In genomic region chr9:126392662-126393383, GRCh38 we compare ENCODE assay signal across 15 cellular contexts.
DNase-seq lines count a peak whose midpoint lies in the region; ATAC-seq and TF ChIP-seq lines count a peak whose summit lies in the region.
"Had no signal": no experiment of that assay in that cellular context is flagged by ENCODE, and none has a peak within 500 bp of the region (broad histone marks: within the 10 kb centered on the region; RNA-seq: fewer than 3 reads in every experiment).

No MANE protein-coding gene starts in this region.

- peak overlapping the region; percentile 8 to 35 for H3K27ac ChIP-seq in prostate gland
- H3K27ac ChIP-seq: thyroid gland had no signal

- ATAC-seq in activated naive CD8-positive, alpha-beta T cell treated with anti-CD3 and anti-CD28 coated beads, Interleukin-2, amount 10 ng/mL, durations not matched to agents 7 days and 5 days (ENCODE audit: low read depth) = no peak
- ATAC-seq in Right ventricle myocardium superior (ENCODE audit: poor library complexity) = peak; percentile 63
- no peak for ATAC-seq in HG03457 (IDR thresholded peaks at IDR 0.05; ENCODE audit: unreplicated experiment)
- ATAC-seq: natural killer cell had no signal

- H3K9me3 Mint-ChIP-seq in activated naive CD8-positive, alpha-beta T cell treated with anti-CD3 and anti-CD28 coated beads, Interleukin-2, amount 10 ng/mL, durations not matched to agents 7 days and 5 days = no peaks in the 10 kb centered on the region
- no peaks in the 10 kb centered on the region for H3K9me3 Mint-ChIP-seq in activated naive CD8-positive, alpha-beta T cell treated with anti-CD3 and anti-CD28 coated beads for 36 hours
- H3K9me3 Mint-ChIP-seq: activated B cell treated with CpG ODN at 0.5 μM for 24 hours, HFFc6, natural killer cell had no signal

- peaks cover 69% of the 10 kb centered on the region for H3K4me1 Mint-ChIP-seq in activated naive CD8-positive, alpha-beta T cell treated with anti-CD3 and anti-CD28 coated beads, Interleukin-2, amount 10 ng/mL, durations not matched to agents 7 days and 5 days
- H3K4me1 Mint-ChIP-seq in activated naive CD8-positive, alpha-beta T cell treated with anti-CD3 and anti-CD28 coated beads for 36 hours = peaks cover 62% of the 10 kb centered on the region

- POLR2A ChIA-PET in activated naive CD8-positive, alpha-beta T cell treated with anti-CD3 and anti-CD28 coated beads, Interleukin-2, amount 10 ng/mL, durations not matched to agents 7 days and 5 days (lab: Charles Lee) = no interaction called here

- H3K27me3 Mint-ChIP-seq in activated naive CD8-positive, alpha-beta T cell treated with anti-CD3 and anti-CD28 coated beads, Interleukin-2, amount 10 ng/mL, durations not matched to agents 7 days and 5 days = no peaks in the 10 kb centered on the region
- no peaks in the 10 kb centered on the region for H3K27me3 Mint-ChIP-seq in activated naive CD8-positive, alpha-beta T cell treated with anti-CD3 and anti-CD28 coated beads for 36 hours

- WGBS in prostate gland = 32% methylated on average over 9 of the region's 9 CpGs

- H3K36me3 Mint-ChIP-seq in activated naive CD8-positive, alpha-beta T cell treated with anti-CD3 and anti-CD28 coated beads, Interleukin-2, amount 10 ng/mL, durations not matched to agents 7 days and 5 days = peaks cover 33% of the 10 kb centered on the region
- peaks cover 13% of the 10 kb centered on the region for H3K36me3 Mint-ChIP-seq in activated naive CD8-positive, alpha-beta T cell treated with anti-CD3 and anti-CD28 coated beads for 36 hours
- H3K36me3 Mint-ChIP-seq: natural killer cell had no signal

- no peaks in the 10 kb centered on the region for H3K27me3 ChIP-seq in prostate gland (replicated peaks; ENCODE audit: insufficient read depth)
- H3K27me3 ChIP-seq: thyroid gland had no signal

- H3K27ac Mint-ChIP-seq in activated naive CD8-positive, alpha-beta T cell treated with anti-CD3 and anti-CD28 coated beads, Interleukin-2, amount 10 ng/mL, durations not matched to agents 7 days and 5 days = peak overlapping the region; percentile 60
- no peak overlapping the region for H3K27ac Mint-ChIP-seq in activated naive CD8-positive, alpha-beta T cell treated with anti-CD3 and anti-CD28 coated beads for 36 hours
- H3K27ac Mint-ChIP-seq: activated B cell treated with CpG ODN at 0.5 μM for 24 hours, HFFc6, natural killer cell had no signal

- peak in 2 of 4 experiments; percentile 45 to 48 for TF ChIP-seq CTCF in prostate gland (IDR thresholded peaks at IDR 0.05)

- no peak for DNase-seq in activated naive CD8-positive, alpha-beta T cell treated with anti-CD3 and anti-CD28 coated beads, Interleukin-2, amount 10 ng/mL, durations not matched to agents 7 days and 5 days
- no peak for DNase-seq in activated naive CD8-positive, alpha-beta T cell treated with anti-CD3 and anti-CD28 coated beads for 36 hours
- DNase-seq in Right ventricle myocardium superior = no peak
- DNase-seq in prostate gland (ENCODE audit: low spot score) = peak; percentile 75
- DNase-seq in ureter (ENCODE audit: low spot score) = peak; percentile 77
- no peak for DNase-seq in putamen (ENCODE audit: low spot score)
- DNase-seq in NCI-H748 treated with DMSO at 0.1 percent for 48 hours (lab: John Stamatoyannopoulos, UW) = no peak
- DNase-seq: ACHN, activated B cell treated with CpG ODN at 0.5 μM for 24 hours, activated T-cell treated with anti-CD3 and anti-CD28 coated beads for 4 hours, HFFc6, natural killer cell, small intestine, thyroid gland had no signal

- H3K4me3 Mint-ChIP-seq in activated naive CD8-positive, alpha-beta T cell treated with anti-CD3 and anti-CD28 coated beads, Interleukin-2, amount 10 ng/mL, durations not matched to agents 7 days and 5 days = no peak overlapping the region
- no peak overlapping the region for H3K4me3 Mint-ChIP-seq in activated naive CD8-positive, alpha-beta T cell treated with anti-CD3 and anti-CD28 coated beads for 36 hours
- H3K4me3 Mint-ChIP-seq: activated B cell treated with CpG ODN at 0.5 μM for 24 hours, HFFc6, natural killer cell had no signal

- intact Hi-C loops in Right ventricle myocardium superior (cut with DNase I) (no loop called here), prostate gland (cut with DNase I) (loop anchor here (10.0 kb wide), 3 partner anchors 168 to 988 kb away; no protein-coding TSS in a partner anchor)

- H3K36me3 ChIP-seq in prostate gland = no peaks in the 10 kb centered on the region

- H3K4me1 ChIP-seq in prostate gland (replicated peaks) = peaks cover 16% of the 10 kb centered on the region

- no peak overlapping the region for H3K4me3 ChIP-seq in prostate gland
- H3K4me3 ChIP-seq: thyroid gland had no signal

- TF ChIP-seq POLR2A in prostate gland (IDR thresholded peaks at IDR 0.05) = no peak

- H3K9me3 ChIP-seq in prostate gland = no peaks in the 10 kb centered on the region
- H3K9me3 ChIP-seq: thyroid gland had no signal

Comparison
In these comparisons a context has a peak if more than half of its experiments do, and no peak if none do; other contexts are left out.
1. DNase-seq: peak in prostate gland (single experiment) and ureter (single experiment); none in activated naive CD8-positive, alpha-beta T cell treated with anti-CD3 and anti-CD28 coated beads, Interleukin-2, amount 10 ng/mL, durations not matched to agents 7 days and 5 days (single experiment), activated naive CD8-positive, alpha-beta T cell treated with anti-CD3 and anti-CD28 coated beads for 36 hours (single experiment), Right ventricle myocardium superior (single experiment), putamen (single experiment) and NCI-H748 treated with DMSO at 0.1 percent for 48 hours (single experiment).